Comparison of ENCODE assay signal across 7 cellular contexts in the genomic region with DNA sequence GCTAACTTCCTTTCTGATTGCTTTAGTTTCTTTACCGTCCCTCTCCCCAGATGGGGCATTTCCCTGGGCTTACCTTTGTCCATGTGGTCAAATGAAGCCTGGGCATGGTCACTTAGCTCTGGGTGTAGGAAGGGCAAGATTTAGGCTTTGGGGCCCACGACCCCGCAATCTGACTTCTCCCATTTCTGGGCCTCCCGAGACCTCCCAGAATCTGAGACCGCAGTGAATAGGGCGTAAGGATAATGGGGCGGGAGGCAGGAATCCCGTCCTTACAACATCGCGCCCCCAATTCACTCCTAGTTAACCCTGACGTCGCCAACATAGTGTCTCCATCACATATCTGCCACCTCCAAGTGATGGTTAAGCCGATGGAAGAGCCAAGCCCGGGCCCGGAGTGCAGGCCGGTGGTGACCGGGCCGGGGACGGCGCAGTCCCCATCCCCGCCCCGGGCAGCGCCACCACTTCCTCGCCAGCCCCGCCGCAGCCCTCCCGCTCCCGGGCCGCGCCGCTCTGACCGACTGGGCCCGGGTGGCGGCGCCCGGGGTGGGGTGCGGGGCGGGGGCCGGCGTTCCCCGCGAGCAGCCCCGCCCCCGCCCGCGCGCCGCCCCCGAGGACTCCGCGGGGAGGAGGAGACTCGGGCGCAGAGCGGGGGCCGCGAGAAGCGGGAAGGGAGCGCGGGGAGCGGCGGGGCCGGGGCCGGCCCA. TPM values are rescaled to one million over a fixed set of nuclear protein-coding genes. Genes with fewer than 3 reads are reported as not detected.
A peak's percentile ranks its signal among the peaks of the same experiment; 100 is the strongest.
DNase-seq lines count a peak whose midpoint lies in the region; TF ChIP-seq lines count a peak whose summit lies in the region.

A gene with protein sequence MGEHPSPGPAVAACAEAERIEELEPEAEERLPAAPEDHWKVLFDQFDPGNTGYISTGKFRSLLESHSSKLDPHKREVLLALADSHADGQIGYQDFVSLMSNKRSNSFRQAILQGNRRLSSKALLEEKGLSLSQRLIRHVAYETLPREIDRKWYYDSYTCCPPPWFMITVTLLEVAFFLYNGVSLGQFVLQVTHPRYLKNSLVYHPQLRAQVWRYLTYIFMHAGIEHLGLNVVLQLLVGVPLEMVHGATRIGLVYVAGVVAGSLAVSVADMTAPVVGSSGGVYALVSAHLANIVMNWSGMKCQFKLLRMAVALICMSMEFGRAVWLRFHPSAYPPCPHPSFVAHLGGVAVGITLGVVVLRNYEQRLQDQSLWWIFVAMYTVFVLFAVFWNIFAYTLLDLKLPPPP (plus strand): TSS at position 641 of the 704 bp plus-strand sequence. CDS start 358 bp downstream, outside the sequence.

- no peaks in the 10 kb centered on the region for H3K36me3 ChIP-seq in OCI-LY7 (ENCODE audit: insufficient read depth, low read length)
- H3K36me3 ChIP-seq in mesodermal cell (ENCODE audit: control insufficient read depth, insufficient read depth, low read length): no peaks in the 10 kb centered on the region
- H3K36me3 ChIP-seq in uterus: no peaks in the 10 kb centered on the region

- 0 to 2% methylated on average over 25 to 36 of the region's 63 CpGs for WGBS in mesodermal cell (ENCODE audit: insufficient coverage in 2 of 2), 2 experiments

- no peaks in the 10 kb centered on the region for H3K9me2 ChIP-seq in OCI-LY7 (ENCODE audit: insufficient read depth, low read length)

- H3K27me3 ChIP-seq in uterus: no peaks in the 10 kb centered on the region

- H3K79me2 ChIP-seq in OCI-LY7 (ENCODE audit: insufficient read depth, low read depth, low read length): no peaks in the 10 kb centered on the region

- POLR2A ChIA-PET in OCI-LY7 (lab: Charles Lee): no interaction called here

- TF ChIP-seq CTCF in GM12864 (IDR thresholded peaks at IDR 0.05; ENCODE audit: low read depth, low read length, missing control alignments) (no peak), OCI-LY7 (conservative IDR thresholded peaks at IDR 0.05; ENCODE audit: low read length) (no peak), coronary artery (IDR thresholded peaks at IDR 0.05) (no peak), uterus (IDR thresholded peaks at IDR 0.05) (peak in 1 of 4 experiments; percentile 3)

- H3K27ac ChIP-seq in OCI-LY7 (ENCODE audit: low read depth, low read length, poor library complexity, severe bottlenecking) (no peak within 1 kb of the TSS), coronary artery (peak within 1 kb of the TSS in 1 of 2 donors; percentile 45), mesodermal cell (ENCODE audit: low read depth, low read length, severe bottlenecking) (no peak within 1 kb of the TSS), uterus (peak within 1 kb of the TSS; percentile 75 to 87)

- intact Hi-C loops in OCI-LY7 (cut with micrococcal nuclease; ENCODE audit: unreplicated experiment): no loop called here
- intact Hi-C loops in uterus (cut with DNase I; ENCODE audit: low total_unique reads): no loop called here

- DNase-seq in GM12864 (ENCODE audit: low read depth) (no peak), OCI-LY7 (ENCODE audit: low spot score) (no peak), coronary artery (ENCODE audit: low spot score) (no peak), uterus (peak; percentile 50 to 60), HuH-7 (ENCODE audit: low spot score) (no peak), GM19238 (ENCODE audit: insufficient read length, low spot score) (no peak)

- peaks cover 10% of the 10 kb centered on the region for H3K4me1 ChIP-seq in OCI-LY7 (ENCODE audit: insufficient read depth, low read length, poor library complexity, severe bottlenecking)
- peaks cover 15% of the 10 kb centered on the region for H3K4me1 ChIP-seq in mesodermal cell (ENCODE audit: control insufficient read depth, insufficient read depth, low read length, poor library complexity, severe bottlenecking)
- H3K4me1 ChIP-seq in uterus: peaks cover 0 to 14% of the 10 kb centered on the region in 2 donors

- no TSS peak for BruUV-seq in OCI-LY7 (replicated peaks; lab: Mats Ljungman, UMichigan)

- no peaks in the 10 kb centered on the region for H3K9me3 ChIP-seq in OCI-LY7 (ENCODE audit: low read length)
- H3K9me3 ChIP-seq in mesodermal cell (ENCODE audit: control insufficient read depth, low read length): no peaks in the 10 kb centered on the region
- no peaks in the 10 kb centered on the region for H3K9me3 ChIP-seq in uterus

- no peak within 1 kb of the TSS for H2AFZ ChIP-seq in OCI-LY7 (ENCODE audit: low read length)

- H3K4me2 ChIP-seq in OCI-LY7 (ENCODE audit: low read length): peak within 1 kb of the TSS; percentile 57; the same call in 1 of the 2 replicates

- no peaks in the 10 kb centered on the region for H4K20me1 ChIP-seq in OCI-LY7 (ENCODE audit: insufficient read depth, low read length)

- peak in 1 of 2 donors; percentile 41 for TF ChIP-seq POLR2A in uterus (IDR thresholded peaks at IDR 0.05)

- CTCF ChIA-PET in OCI-LY7 (lab: Charles Lee; ENCODE audit: unreplicated experiment): no interaction called here

- H3K4me3 ChIP-seq in GM12864 (ENCODE audit: low read depth, low read length): peak within 1 kb of the TSS; percentile 48
- no peak within 1 kb of the TSS for H3K4me3 ChIP-seq in OCI-LY7 (ENCODE audit: low read depth, low read length, poor library complexity, severe bottlenecking)
- H3K4me3 ChIP-seq in coronary artery: peak within 1 kb of the TSS; percentile 93
- H3K4me3 ChIP-seq in mesodermal cell (ENCODE audit: extremely low read depth, insufficient read depth, low read length, poor library complexity, severe bottlenecking): peak within 1 kb of the TSS; percentile 31
- peak within 1 kb of the TSS; percentile 46 to 81 for H3K4me3 ChIP-seq in uterus

RNA-seq across cellular contexts. Expression of the gene that starts here (rescaled TPM):
- not detected in 2 replicates for total RNA-seq in OCI-LY7 (2014; rRNA removed; shearing (Covaris generic))
- 0.15 TPM in 1 of 2 replicates, not detected in the other for total RNA-seq in OCI-LY7 (2022)
- polyA plus RNA-seq in mesodermal cell (2013, experiment 1 of 2): 1.5 TPM
- polyA plus RNA-seq in mesodermal cell (2013, experiment 2 of 2): 1.1 TPM
- total RNA-seq in uterus: 1 to 10 TPM in 2 of 4 donors, under 1 TPM in 1, not detected in 1; 0.29 to 3.8 (median 2.4) TPM

Comparison
In these comparisons a context has a peak if more than half of its experiments do, and no peak if none do; other contexts are left out.
1. DNase-seq: peak in uterus (2 of 2); none in GM12864 (single experiment), OCI-LY7 (single experiment), coronary artery (single experiment), HuH-7 (single experiment) and GM19238 (single experiment).
2. H3K27ac ChIP-seq: peak in uterus (2 of 2); none in OCI-LY7 (single experiment) and mesodermal cell (single experiment).